20 cellular contexts compared by ENCODE assay signal in the genomic region with DNA sequence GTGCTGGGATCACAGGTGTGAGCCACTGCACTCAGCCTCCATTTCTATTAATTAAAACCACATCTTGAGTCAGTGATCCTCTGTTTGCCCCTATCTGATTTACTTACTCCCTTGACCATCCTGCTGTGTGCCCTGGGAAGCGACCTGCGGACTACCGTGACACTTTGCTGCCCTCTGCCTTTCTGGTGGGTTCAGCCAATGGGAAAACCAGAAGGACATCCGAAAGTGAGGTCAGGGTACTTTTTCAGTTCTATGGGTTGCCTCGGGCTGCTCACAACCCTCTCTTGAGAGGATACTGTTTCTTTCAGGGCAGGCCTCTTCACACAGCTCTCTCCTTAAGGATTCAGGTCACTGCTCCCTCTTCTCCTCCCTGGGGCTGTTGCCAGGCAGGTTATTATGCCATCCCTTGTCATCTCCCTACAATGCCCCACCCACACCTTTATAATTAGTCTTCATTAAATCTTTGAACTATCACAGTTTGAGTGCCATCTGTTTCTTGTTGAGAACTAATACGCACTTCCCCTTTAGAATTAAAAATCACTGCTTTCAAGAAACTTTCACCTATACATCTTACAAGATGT. TPM values are rescaled to one million over a fixed set of nuclear protein-coding genes. Genes with fewer than 3 reads are reported as not detected.
DNase-seq lines count a peak whose midpoint lies in the region; ATAC-seq and TF ChIP-seq lines count a peak whose summit lies in the region.
"Had no signal": no experiment of that assay in that cellular context is flagged by ENCODE, and none has a peak within 500 bp of the region (broad histone marks: within the 10 kb centered on the region; RNA-seq: fewer than 3 reads in every experiment).

No MANE protein-coding gene starts in this region.

- H3K23ac ChIP-seq in H9 (ENCODE audit: insufficient read length, low read depth, low read length), result no peak overlapping the region

- no peak overlapping the region for H3T11ph ChIP-seq in H9 (ENCODE audit: low read length)

- H3K79me1 ChIP-seq in H9 (ENCODE audit: insufficient read depth, low read depth, low read length, poor library complexity, severe bottlenecking), result no peaks in the 10 kb centered on the region

- H3K27ac ChIP-seq in CD8-positive, alpha-beta T cell (ENCODE audit: low read depth, low read length), result no peak overlapping the region
- no peak overlapping the region for H3K27ac ChIP-seq in H9 (ENCODE audit: insufficient read length, low read depth, low read length)
- H3K27ac ChIP-seq: adrenal gland, epithelial cell of prostate, ovary had no signal

- no peak overlapping the region for H2BK15ac ChIP-seq in H9 (ENCODE audit: low read depth, low read length)

- no peak overlapping the region for H2AFZ ChIP-seq in H9 (ENCODE audit: low read length)

- no peaks in the 10 kb centered on the region for H3K9me3 Mint-ChIP-seq in CD8-positive, alpha-beta T cell
- no peaks in the 10 kb centered on the region for H3K9me3 Mint-ChIP-seq in H9
- no peaks in the 10 kb centered on the region for H3K9me3 Mint-ChIP-seq in effector memory CD8-positive, alpha-beta T cell
- H3K9me3 Mint-ChIP-seq in naive thymus-derived CD8-positive, alpha-beta T cell, result no peaks in the 10 kb centered on the region
- H3K9me3 Mint-ChIP-seq: stimulated activated naive CD8-positive, alpha-beta T cell treated with anti-CD3 and anti-CD28 coated beads, Interleukin-15, Interleukin-2, amounts not matched to agents 100 ng/mL and 50 ng/mL, for 24 hours had no signal

- no peaks in the 10 kb centered on the region for H3K23me2 ChIP-seq in H9 (ENCODE audit: insufficient read length, low read depth, low read length, poor library complexity, severe bottlenecking)

- H3K9me3 ChIP-seq in CD8-positive, alpha-beta T cell (ENCODE audit: low read length), result no peaks in the 10 kb centered on the region
- no peaks in the 10 kb centered on the region for H3K9me3 ChIP-seq in H9 (ENCODE audit: control insufficient read depth, low read depth, low read length)
- H3K9me3 ChIP-seq: adrenal gland, ovary had no signal

- CTCF ChIA-PET in CD8-positive, alpha-beta T cell (lab: Charles Lee), result interaction anchor here (1.1 to 1.7 kb wide), 3 partner anchors 17 to 161 kb away, joined by 3 to 6 read pairs (median 5); no protein-coding TSS in a partner anchor

- no peaks in the 10 kb centered on the region for H3K79me2 ChIP-seq in H9 (ENCODE audit: insufficient read depth, low read length)

- H3K4me3 Mint-ChIP-seq in CD8-positive, alpha-beta T cell, result no peak overlapping the region
- no peak overlapping the region for H3K4me3 Mint-ChIP-seq in H9
- no peak overlapping the region for H3K4me3 Mint-ChIP-seq in effector memory CD8-positive, alpha-beta T cell
- H3K4me3 Mint-ChIP-seq in naive thymus-derived CD8-positive, alpha-beta T cell, result peak overlapping the region in 1 of 10 donors; percentile 51
- H3K4me3 Mint-ChIP-seq: CD4-positive, CD25-positive, alpha-beta regulatory T cell; stimulated activated naive CD8-positive, alpha-beta T cell treated with anti-CD3 and anti-CD28 coated beads, Interleukin-15, Interleukin-2, amounts not matched to agents 100 ng/mL and 50 ng/mL, for 24 hours had no signal

- WGBS in H9 (ENCODE audit: extremely low coverage, insufficient read length, low lambda C conversion rate), result no CpG with 5 or more reads among the region's 6 CpGs

- H3K36me3 Mint-ChIP-seq in CD8-positive, alpha-beta T cell, result peaks cover 92% of the 10 kb centered on the region
- H3K36me3 Mint-ChIP-seq in H9 (ENCODE audit: insufficient read depth in 1 of 3, low read depth in 3 of 3), result no peaks in the 10 kb centered on the region; a peak in 1 of 7 replicates
- peaks cover 100% of the 10 kb centered on the region for H3K36me3 Mint-ChIP-seq in effector memory CD8-positive, alpha-beta T cell (ENCODE audit: insufficient read depth)
- H3K36me3 Mint-ChIP-seq in naive thymus-derived CD8-positive, alpha-beta T cell, result peaks cover 15 to 98% (median 51%) of the 10 kb centered on the region in 3 donors

- H3K4me2 ChIP-seq in H9 (ENCODE audit: insufficient read depth, insufficient read length, low read length), result no peak overlapping the region

- no peak overlapping the region for H3K14ac ChIP-seq in H9 (ENCODE audit: insufficient read depth, low read length)

- H3K4me1 ChIP-seq in CD8-positive, alpha-beta T cell (ENCODE audit: insufficient read depth, low read length), result peaks cover 26% of the 10 kb centered on the region
- no peaks in the 10 kb centered on the region for H3K4me1 ChIP-seq in H9 (ENCODE audit: insufficient read depth, low read length)
- H3K4me1 ChIP-seq: adrenal gland had no signal

- peaks cover 53% of the 10 kb centered on the region for H3K4me1 Mint-ChIP-seq in CD8-positive, alpha-beta T cell (ENCODE audit: low read depth)
- peaks cover 4% of the 10 kb centered on the region in 2 experiments; a peak in 1 of 4 replicates for H3K4me1 Mint-ChIP-seq in H9
- H3K4me1 Mint-ChIP-seq in effector memory CD8-positive, alpha-beta T cell (ENCODE audit: low read depth in 2 of 2), result peaks cover 24 to 59% of the 10 kb centered on the region in 2 donors
- H3K4me1 Mint-ChIP-seq in naive thymus-derived CD8-positive, alpha-beta T cell, result peaks cover 26 to 68% (median 56%) of the 10 kb centered on the region in 4 donors

- H3K36me3 ChIP-seq in CD8-positive, alpha-beta T cell (ENCODE audit: insufficient read depth, low read length), result peaks cover 84% of the 10 kb centered on the region
- H3K36me3 ChIP-seq: adrenal gland, ovary had no signal

- H3K4ac ChIP-seq in H9 (ENCODE audit: low read depth, low read length), result no peak overlapping the region

- H3K9ac ChIP-seq in H9 (ENCODE audit: extremely low read depth, insufficient read length, low read length), result no peak overlapping the region

- ATAC-seq in CD8-positive, alpha-beta T cell, result no peak
- ATAC-seq in effector memory CD8-positive, alpha-beta T cell (replicated peaks), result no peak
- ATAC-seq in naive thymus-derived CD8-positive, alpha-beta T cell, result no peak

- H2BK20ac ChIP-seq in H9 (ENCODE audit: low read depth, low read length, poor library complexity, severe bottlenecking), result no peak overlapping the region

- H4K8ac ChIP-seq in H9 (replicated peaks; ENCODE audit: insufficient read length, low read depth, low read length), result no peak overlapping the region

- no peak overlapping the region for H3K18ac ChIP-seq in H9 (ENCODE audit: insufficient read length, low read depth, low read length)

- H3K27me3 Mint-ChIP-seq in CD8-positive, alpha-beta T cell (ENCODE audit: low read depth), result no peaks in the 10 kb centered on the region
- no peaks in the 10 kb centered on the region for H3K27me3 Mint-ChIP-seq in H9 (ENCODE audit: low read depth)
- no peaks in the 10 kb centered on the region for H3K27me3 Mint-ChIP-seq in effector memory CD8-positive, alpha-beta T cell
- H3K27me3 Mint-ChIP-seq in naive thymus-derived CD8-positive, alpha-beta T cell, result no peaks in the 10 kb centered on the region
- H3K27me3 Mint-ChIP-seq: stimulated activated naive CD8-positive, alpha-beta T cell treated with anti-CD3 and anti-CD28 coated beads, Interleukin-15, Interleukin-2, amounts not matched to agents 100 ng/mL and 50 ng/mL, for 24 hours had no signal

- no peak for DNase-seq in CD8-positive, alpha-beta T cell
- DNase-seq in H9 (peak; percentile 79), GOT3 (lab: John Stamatoyannopoulos, UW) (no peak), H4 (ENCODE audit: low spot score) (no peak)
- DNase-seq in effector memory CD8-positive, alpha-beta T cell, result no peak
- no peak for DNase-seq in naive thymus-derived CD8-positive, alpha-beta T cell
- no peak for DNase-seq in activated CD8-positive, alpha-beta memory T cell treated with anti-CD3 and anti-CD28 coated beads, Interleukin-2, amount 50 U/mL, for 48 hours
- DNase-seq: adrenal gland; CD4-positive, CD25-positive, alpha-beta regulatory T cell; Karpas-422; kidney; midbrain; NCI-H1105 treated with DMSO at 0.1 percent for 48 hours; NCI-H345; ovary had no signal

- intact Hi-C loops in CD8-positive, alpha-beta T cell (cut with DNase I, micrococcal nuclease), result loop anchor here in 1 of 2 experiments (2.0 kb wide), 1 partner anchor 14 kb away; no protein-coding TSS in a partner anchor

- no peak overlapping the region for H3K4me3 ChIP-seq in CD8-positive, alpha-beta T cell (ENCODE audit: low read depth, low read length)
- H3K4me3 ChIP-seq: adrenal gland, ovary had no signal

- H3K56ac ChIP-seq in H9 (ENCODE audit: insufficient read length, low read depth, low read length), result no peak overlapping the region

- H4K91ac ChIP-seq in H9 (ENCODE audit: insufficient read length, low read depth, low read length), result no peak overlapping the region

- H2BK120ac ChIP-seq in H9 (ENCODE audit: low read depth, low read length, poor library complexity, severe bottlenecking), result no peak overlapping the region

- H3K27me3 ChIP-seq in CD8-positive, alpha-beta T cell (ENCODE audit: insufficient read depth, low read length), result no peaks in the 10 kb centered on the region
- H3K27me3 ChIP-seq in H9 (ENCODE audit: insufficient read depth, low read length), result no peaks in the 10 kb centered on the region
- H3K27me3 ChIP-seq: adrenal gland, ovary had no signal

- no peak for TF ChIP-seq CTCF in CD8-positive, alpha-beta T cell (IDR thresholded peaks at IDR 0.05)
- TF ChIP-seq CTCF in H9 (conservative IDR thresholded peaks at IDR 0.05), result peak; percentile 48; the same call in 2 of the 3 replicates

- no peak overlapping the region for H4K5ac ChIP-seq in H9 (ENCODE audit: insufficient read length, low read depth, low read length)

- no peak overlapping the region for H2BK12ac ChIP-seq in H9 (ENCODE audit: insufficient read length, low read depth, low read length)

- H2BK5ac ChIP-seq in H9 (ENCODE audit: insufficient read length, low read length), result no peak overlapping the region

- H2AK5ac ChIP-seq in H9 (ENCODE audit: insufficient read length, low read length), result no peak overlapping the region

- POLR2A ChIA-PET in CD8-positive, alpha-beta T cell (lab: Charles Lee), result interaction anchor here (0.7 to 1.1 kb wide), 3 partner anchors 8 to 22 kb away, joined by 3 read pairs; partner anchors contain the start of gene PLAC8
- POLR2A ChIA-PET in naive thymus-derived CD8-positive, alpha-beta T cell (lab: Charles Lee), result interaction anchor here (0.6 to 1.4 kb wide), 8 partner anchors 9 to 713 kb away, joined by 3 to 6 read pairs (median 3); no protein-coding TSS in a partner anchor

- no peaks in the 10 kb centered on the region for H4K20me1 ChIP-seq in H9 (ENCODE audit: control insufficient read depth, insufficient read depth, insufficient read length)

- peak overlapping the region; percentile 80 for H3K27ac Mint-ChIP-seq in CD8-positive, alpha-beta T cell
- peak overlapping the region in 1 of 3 experiments; percentile 39; a peak in 2 of 7 replicates for H3K27ac Mint-ChIP-seq in H9
- H3K27ac Mint-ChIP-seq in effector memory CD8-positive, alpha-beta T cell, result peak overlapping the region; percentile 85 to 87
- H3K27ac Mint-ChIP-seq in naive thymus-derived CD8-positive, alpha-beta T cell, result peak overlapping the region; percentile 31 to 92 (median 72)

RNA-seq across cellular contexts. Expression of gene PLAC8, which starts 21.4 kb away (rescaled TPM):
- total RNA-seq in CD8-positive, alpha-beta T cell, result 100 to 1,000 TPM; 225 to 234 TPM
- 0.90 and 1.6 TPM in 2 replicates for total RNA-seq in H9 (2021)
- 100 to 1,000 TPM; 222 to 258 TPM for total RNA-seq in naive thymus-derived CD8-positive, alpha-beta T cell
- polyA plus RNA-seq in naive thymus-derived CD8-positive, alpha-beta T cell, result 100 to 1,000 TPM; 470 to 615 (median 609) TPM
- total RNA-seq in H4 (2014; rRNA removed; shearing (Covaris generic)), result 17.0 and 18.2 TPM in 2 replicates
- total RNA-seq: chondrocyte, OCI-LY7, SK-MEL-5 had no signal

RNA-seq across cellular contexts. Expression of gene COPS4, which starts 58.2 kb away (rescaled TPM):
- total RNA-seq in CD8-positive, alpha-beta T cell, result 10 to 100 TPM; 32.2 to 35.2 TPM
- 39.3 and 39.9 TPM in 2 replicates for total RNA-seq in H9 (2021)
- 10 to 100 TPM; 26.1 to 28.9 TPM for total RNA-seq in naive thymus-derived CD8-positive, alpha-beta T cell
- polyA plus RNA-seq in naive thymus-derived CD8-positive, alpha-beta T cell, result 10 to 100 TPM; 58.4 to 62.5 (median 61.2) TPM
- total RNA-seq in H4 (2014; rRNA removed; shearing (Covaris generic)), result 99.9 and 103 TPM in 2 replicates

Comparison
In these comparisons a context has a peak if more than half of its experiments do, and no peak if none do; other contexts are left out.
1. RNA of gene PLAC8, which starts 21.4 kb away (total RNA-seq): 222 to 258 TPM in naive thymus-derived CD8-positive, alpha-beta T cell and 225 to 234 TPM in CD8-positive, alpha-beta T cell; 17.0 to 18.2 TPM in H4 and 0.90 to 1.6 TPM in H9; every median in the first group is over 10 times any median in the second.